Comparison of ENCODE assay signal across 12 cellular contexts in genomic region chr11:4044971-4045646, GRCh38. TPM values are rescaled to one million over a fixed set of nuclear protein-coding genes. Genes with fewer than 3 reads are reported as not detected.
DNase-seq lines count a peak whose midpoint lies in the region; ATAC-seq and TF ChIP-seq lines count a peak whose summit lies in the region.
"Had no signal": no experiment of that assay in that cellular context is flagged by ENCODE, and none has a peak within 500 bp of the region (broad histone marks: within the 10 kb centered on the region; RNA-seq: fewer than 3 reads in every experiment).

No MANE protein-coding gene starts in this region.

- H3K36me3 Mint-ChIP-seq in activated T-cell treated with anti-CD3 and anti-CD28 coated beads, Interleukin-2, amount 50 U/mL, for 72 hours (ENCODE audit: insufficient read depth in 2 of 2), result peaks cover 2 to 5% of the 10 kb centered on the region in 2 donors
- H3K36me3 Mint-ChIP-seq: activated CD4-positive, alpha-beta memory T cell treated with anti-CD3 and anti-CD28 coated beads for 36 hours had no signal

- H3K56ac ChIP-seq in mesendoderm (ENCODE audit: low read length), result no peak overlapping the region

- peaks cover 23% of the 10 kb centered on the region for H3K4me1 Mint-ChIP-seq in activated T-cell treated with anti-CD3 and anti-CD28 coated beads, Interleukin-2, amount 50 U/mL, for 72 hours (ENCODE audit: low read depth)

- no peak for TF ChIP-seq POLR2A in breast epithelium (IDR thresholded peaks at IDR 0.05)

- intact Hi-C loops in breast epithelium (cut with DNase I; ENCODE audit: low total_unique reads) (no loop called here), left colon (cut with DNase I, micrococcal nuclease) (no loop called here)

- no peaks in the 10 kb centered on the region for H3K9me3 Mint-ChIP-seq in activated T-cell treated with anti-CD3 and anti-CD28 coated beads, Interleukin-2, amount 50 U/mL, for 72 hours
- H3K9me3 Mint-ChIP-seq: activated CD4-positive, alpha-beta memory T cell treated with anti-CD3 and anti-CD28 coated beads for 36 hours; activated naive CD8-positive, alpha-beta T cell treated with anti-CD3 and anti-CD28 coated beads, Interleukin-2, amount 50 U/mL, for 24 hours had no signal

- H3K79me1 ChIP-seq in mesendoderm (ENCODE audit: low read length), result no peaks in the 10 kb centered on the region

- no peak for DNase-seq in activated T-cell treated with anti-CD3 and anti-CD28 coated beads, Interleukin-2, amount 50 U/mL, for 72 hours
- DNase-seq in activated T-cell treated with anti-CD3 and anti-CD28 coated beads for 4 hours, result no peak
- DNase-seq in breast epithelium (ENCODE audit: low spot score in 2 of 2), result peak in 1 of 2 donors; percentile 88
- no peak for DNase-seq in left colon
- peak; percentile 88 for DNase-seq in superior temporal gyrus (ENCODE audit: extremely low spot score)
- DNase-seq in mesendoderm, result no peak
- no peak for DNase-seq in NCI-H128 (lab: John Stamatoyannopoulos, UW; ENCODE audit: unreplicated experiment)
- no peak for DNase-seq in Kasumi-1 (lab: John Stamatoyannopoulos, UW)
- DNase-seq: activated CD4-positive, alpha-beta memory T cell treated with anti-CD3 and anti-CD28 coated beads for 36 hours; activated naive CD8-positive, alpha-beta T cell treated with anti-CD3 and anti-CD28 coated beads, Interleukin-2, amount 50 U/mL, for 24 hours; GM23248; NCI-H2227 treated with DMSO at 0.1 percent for 48 hours had no signal

- H3K27me3 ChIP-seq in breast epithelium, result no peaks in the 10 kb centered on the region
- no peaks in the 10 kb centered on the region for H3K27me3 ChIP-seq in mesendoderm (ENCODE audit: insufficient read depth, low read length, poor library complexity)

- no peak overlapping the region for H3K4me3 Mint-ChIP-seq in activated T-cell treated with anti-CD3 and anti-CD28 coated beads, Interleukin-2, amount 50 U/mL, for 72 hours
- H3K4me3 Mint-ChIP-seq: activated CD4-positive, alpha-beta memory T cell treated with anti-CD3 and anti-CD28 coated beads for 36 hours; activated naive CD8-positive, alpha-beta T cell treated with anti-CD3 and anti-CD28 coated beads, Interleukin-2, amount 50 U/mL, for 24 hours had no signal

- H3K79me2 ChIP-seq in mesendoderm (ENCODE audit: control insufficient read depth, insufficient read depth, low read length), result no peaks in the 10 kb centered on the region

- no peak for TF ChIP-seq CTCF in breast epithelium (IDR thresholded peaks at IDR 0.05)

- no peak overlapping the region for H3K4ac ChIP-seq in mesendoderm (ENCODE audit: low read depth, low read length)

- H3K4me2 ChIP-seq in mesendoderm (ENCODE audit: low read length), result no peak overlapping the region

- ATAC-seq in activated T-cell treated with anti-CD3 and anti-CD28 coated beads, Interleukin-2, amount 50 U/mL, for 72 hours (replicated peaks in 1 of 2), result no peak
- peak; percentile 26 for ATAC-seq in left colon
- ATAC-seq: activated naive CD8-positive, alpha-beta T cell treated with anti-CD3 and anti-CD28 coated beads, Interleukin-2, amount 50 U/mL, for 24 hours had no signal

- no peak overlapping the region for H4K8ac ChIP-seq in mesendoderm (ENCODE audit: low read depth, low read length)

- peak overlapping the region; percentile 22 for H3K27ac Mint-ChIP-seq in activated T-cell treated with anti-CD3 and anti-CD28 coated beads, Interleukin-2, amount 50 U/mL, for 72 hours
- H3K27ac Mint-ChIP-seq: activated CD4-positive, alpha-beta memory T cell treated with anti-CD3 and anti-CD28 coated beads for 36 hours; activated naive CD8-positive, alpha-beta T cell treated with anti-CD3 and anti-CD28 coated beads, Interleukin-2, amount 50 U/mL, for 24 hours had no signal

- H3K4me1 ChIP-seq in breast epithelium (peaks cover 0 to 16% of the 10 kb centered on the region in 2 donors), mesendoderm (ENCODE audit: control insufficient read depth, low read depth, low read length) (no peaks in the 10 kb centered on the region)

- H3K9me3 ChIP-seq in breast epithelium, result no peaks in the 10 kb centered on the region

- H3K9ac ChIP-seq in mesendoderm (ENCODE audit: low read length), result no peak overlapping the region
- H3K9ac ChIP-seq: GM23248 had no signal

- no peaks in the 10 kb centered on the region for H3K27me3 Mint-ChIP-seq in activated T-cell treated with anti-CD3 and anti-CD28 coated beads, Interleukin-2, amount 50 U/mL, for 72 hours (ENCODE audit: low read depth)
- H3K27me3 Mint-ChIP-seq: activated CD4-positive, alpha-beta memory T cell treated with anti-CD3 and anti-CD28 coated beads for 36 hours; activated naive CD8-positive, alpha-beta T cell treated with anti-CD3 and anti-CD28 coated beads, Interleukin-2, amount 50 U/mL, for 24 hours had no signal

- H3K18ac ChIP-seq in mesendoderm (ENCODE audit: low read length), result no peak overlapping the region

- H2AK5ac ChIP-seq in mesendoderm (ENCODE audit: low read length), result no peak overlapping the region

- H3K23ac ChIP-seq in mesendoderm (ENCODE audit: low read length), result no peak overlapping the region

- H3K36me3 ChIP-seq in breast epithelium, result no peaks in the 10 kb centered on the region
- no peaks in the 10 kb centered on the region for H3K36me3 ChIP-seq in mesendoderm (ENCODE audit: control insufficient read depth, insufficient read depth, low read length)

- no CpG with 5 or more reads among the region's 5 CpGs for WGBS in mesendoderm (ENCODE audit: extremely low coverage, insufficient coverage, low lambda C conversion rate)

- H3K27ac ChIP-seq in breast epithelium (peak overlapping the region; percentile 44 to 76), mesendoderm (ENCODE audit: low read depth, low read length) (no peak overlapping the region)
- H3K27ac ChIP-seq: GM23248 had no signal

- no peak overlapping the region for H2BK5ac ChIP-seq in mesendoderm (ENCODE audit: low read length)

- no peak overlapping the region for H4K5ac ChIP-seq in mesendoderm (ENCODE audit: low read length)

- H2BK120ac ChIP-seq in mesendoderm (ENCODE audit: low read depth, low read length), result no peak overlapping the region

- H2BK15ac ChIP-seq in mesendoderm (replicated peaks; ENCODE audit: low read depth), result no peak overlapping the region

- H3K4me3 ChIP-seq in breast epithelium (no peak overlapping the region), mesendoderm (ENCODE audit: low read length) (no peak overlapping the region)
- H3K4me3 ChIP-seq: GM23248 had no signal

RNA-seq across cellular contexts. Expression of gene RRM1, which starts 49.5 kb away (rescaled TPM):
- total RNA-seq in activated T-cell treated with anti-CD3 and anti-CD28 coated beads, Interleukin-2, amount 50 U/mL, for 72 hours, result 100 to 1,000 TPM; 166 to 189 TPM
- total RNA-seq in breast epithelium, result 10 to 100 TPM; 35.7 to 52.0 (median 52.0) TPM
- 10 to 100 TPM; 25.2 to 35.7 TPM for total RNA-seq in left colon
- 76.0 TPM for polyA plus RNA-seq in mesendoderm (2013, experiment 1 of 2)
- polyA plus RNA-seq in mesendoderm (2013, experiment 2 of 2), result 75.9 TPM
